In the genomic region with DNA sequence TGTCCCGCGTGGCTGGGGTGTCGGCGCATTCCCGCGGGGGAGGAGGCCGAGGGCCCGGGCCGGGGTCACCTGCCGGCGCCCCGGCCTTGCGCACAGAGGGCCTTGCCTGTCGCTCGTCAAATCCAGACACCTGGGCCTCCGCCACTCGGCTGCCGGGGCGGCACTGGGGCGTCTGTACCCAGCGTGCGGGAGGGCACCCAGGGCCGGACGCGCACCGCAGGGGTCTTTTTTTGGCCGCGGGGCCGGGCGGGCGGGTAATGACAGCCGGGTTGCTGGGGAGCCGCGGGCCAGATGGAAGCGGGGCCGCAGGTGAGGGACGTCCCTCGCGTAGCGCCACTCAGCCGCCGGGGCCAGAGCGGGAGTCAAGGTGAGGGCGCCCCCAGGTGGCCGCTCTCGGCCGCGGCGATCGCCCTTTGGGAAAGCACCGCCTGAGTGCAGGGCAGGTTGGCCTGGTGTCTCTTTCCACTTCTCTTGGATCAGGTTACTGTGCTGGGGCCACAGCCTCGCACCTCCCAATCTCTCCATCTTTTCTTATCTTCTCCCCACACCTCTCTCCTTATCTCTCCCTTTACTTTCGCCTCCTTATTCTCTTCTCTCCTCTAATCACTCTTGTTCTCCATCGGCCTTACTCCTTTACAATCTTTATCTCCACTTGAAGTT, we compare ENCODE assay signal across 1 cellular context.
TF ChIP-seq lines count a peak whose summit lies in the region.

No MANE protein-coding gene starts in this region.

TF ChIP-seq in GM23338, 12 proteins besides CTCF, POLR2A, EP300 and RAD21:
- TF ChIP-seq STAT1 (IDR thresholded peaks at IDR 0.05; ENCODE audit: unreplicated experiment) (no peak), CREB1 (CRISPR knock-in tag; IDR thresholded peaks at IDR 0.05; ENCODE audit: low read depth) (no peak; the same call in 1 of the 2 replicates), EZH2phosphoT487 (IDR thresholded peaks at IDR 0.05; ENCODE audit: unreplicated experiment) (peak; percentile 67), EZH2 (IDR thresholded peaks at IDR 0.05; ENCODE audit: low read depth, unreplicated experiment) (peak; percentile 62)
- TF ChIP-seq, protein P1, sequence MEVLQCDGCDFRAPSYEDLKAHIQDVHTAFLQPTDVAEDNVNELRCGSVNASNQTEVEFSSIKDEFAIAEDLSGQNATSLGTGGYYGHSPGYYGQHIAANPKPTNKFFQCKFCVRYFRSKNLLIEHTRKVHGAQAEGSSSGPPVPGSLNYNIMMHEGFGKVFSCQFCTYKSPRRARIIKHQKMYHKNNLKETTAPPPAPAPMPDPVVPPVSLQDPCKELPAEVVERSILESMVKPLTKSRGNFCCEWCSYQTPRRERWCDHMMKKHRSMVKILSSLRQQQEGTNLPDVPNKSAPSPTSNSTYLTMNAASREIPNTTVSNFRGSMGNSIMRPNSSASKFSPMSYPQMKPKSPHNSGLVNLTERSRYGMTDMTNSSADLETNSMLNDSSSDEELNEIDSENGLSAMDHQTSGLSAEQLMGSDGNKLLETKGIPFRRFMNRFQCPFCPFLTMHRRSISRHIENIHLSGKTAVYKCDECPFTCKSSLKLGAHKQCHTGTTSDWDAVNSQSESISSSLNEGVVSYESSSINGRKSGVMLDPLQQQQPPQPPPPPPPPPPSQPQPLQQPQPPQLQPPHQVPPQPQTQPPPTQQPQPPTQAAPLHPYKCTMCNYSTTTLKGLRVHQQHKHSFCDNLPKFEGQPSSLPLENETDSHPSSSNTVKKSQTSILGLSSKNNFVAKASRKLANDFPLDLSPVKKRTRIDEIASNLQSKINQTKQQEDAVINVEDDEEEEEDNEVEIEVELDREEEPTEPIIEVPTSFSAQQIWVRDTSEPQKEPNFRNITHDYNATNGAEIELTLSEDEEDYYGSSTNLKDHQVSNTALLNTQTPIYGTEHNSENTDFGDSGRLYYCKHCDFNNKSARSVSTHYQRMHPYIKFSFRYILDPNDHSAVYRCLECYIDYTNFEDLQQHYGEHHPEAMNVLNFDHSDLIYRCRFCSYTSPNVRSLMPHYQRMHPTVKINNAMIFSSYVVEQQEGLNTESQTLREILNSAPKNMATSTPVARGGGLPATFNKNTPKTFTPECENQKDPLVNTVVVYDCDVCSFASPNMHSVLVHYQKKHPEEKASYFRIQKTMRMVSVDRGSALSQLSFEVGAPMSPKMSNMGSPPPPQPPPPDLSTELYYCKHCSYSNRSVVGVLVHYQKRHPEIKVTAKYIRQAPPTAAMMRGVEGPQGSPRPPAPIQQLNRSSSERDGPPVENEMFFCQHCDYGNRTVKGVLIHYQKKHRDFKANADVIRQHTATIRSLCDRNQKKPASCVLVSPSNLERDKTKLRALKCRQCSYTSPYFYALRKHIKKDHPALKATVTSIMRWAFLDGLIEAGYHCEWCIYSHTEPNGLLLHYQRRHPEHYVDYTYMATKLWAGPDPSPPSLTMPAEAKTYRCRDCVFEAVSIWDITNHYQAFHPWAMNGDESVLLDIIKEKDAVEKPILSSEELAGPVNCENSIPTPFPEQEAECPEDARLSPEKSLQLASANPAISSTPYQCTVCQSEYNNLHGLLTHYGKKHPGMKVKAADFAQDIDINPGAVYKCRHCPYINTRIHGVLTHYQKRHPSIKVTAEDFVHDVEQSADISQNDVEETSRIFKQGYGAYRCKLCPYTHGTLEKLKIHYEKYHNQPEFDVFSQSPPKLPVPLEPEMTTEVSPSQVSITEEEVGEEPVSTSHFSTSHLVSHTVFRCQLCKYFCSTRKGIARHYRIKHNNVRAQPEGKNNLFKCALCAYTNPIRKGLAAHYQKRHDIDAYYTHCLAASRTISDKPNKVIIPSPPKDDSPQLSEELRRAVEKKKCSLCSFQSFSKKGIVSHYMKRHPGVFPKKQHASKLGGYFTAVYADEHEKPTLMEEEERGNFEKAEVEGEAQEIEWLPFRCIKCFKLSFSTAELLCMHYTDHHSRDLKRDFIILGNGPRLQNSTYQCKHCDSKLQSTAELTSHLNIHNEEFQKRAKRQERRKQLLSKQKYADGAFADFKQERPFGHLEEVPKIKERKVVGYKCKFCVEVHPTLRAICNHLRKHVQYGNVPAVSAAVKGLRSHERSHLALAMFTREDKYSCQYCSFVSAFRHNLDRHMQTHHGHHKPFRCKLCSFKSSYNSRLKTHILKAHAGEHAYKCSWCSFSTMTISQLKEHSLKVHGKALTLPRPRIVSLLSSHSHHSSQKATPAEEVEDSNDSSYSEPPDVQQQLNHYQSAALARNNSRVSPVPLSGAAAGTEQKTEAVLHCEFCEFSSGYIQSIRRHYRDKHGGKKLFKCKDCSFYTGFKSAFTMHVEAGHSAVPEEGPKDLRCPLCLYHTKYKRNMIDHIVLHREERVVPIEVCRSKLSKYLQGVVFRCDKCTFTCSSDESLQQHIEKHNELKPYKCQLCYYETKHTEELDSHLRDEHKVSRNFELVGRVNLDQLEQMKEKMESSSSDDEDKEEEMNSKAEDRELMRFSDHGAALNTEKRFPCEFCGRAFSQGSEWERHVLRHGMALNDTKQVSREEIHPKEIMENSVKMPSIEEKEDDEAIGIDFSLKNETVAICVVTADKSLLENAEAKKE (CRISPR knock-in tag; IDR thresholded peaks at IDR 0.05) = no peak
